In genomic region chr4:112509243-112510190, GRCh38 we compare ENCODE assay signal across 8 cellular contexts. TPM values are rescaled to one million over a fixed set of nuclear protein-coding genes. Genes with fewer than 3 reads are reported as not detected.
A peak's percentile ranks its signal among the peaks of the same experiment; 100 is the strongest.
DNase-seq lines count a peak whose midpoint lies in the region; ATAC-seq and TF ChIP-seq lines count a peak whose summit lies in the region.

No MANE protein-coding gene starts in this region.

- H3K27me3 ChIP-seq in endodermal cell (ENCODE audit: control insufficient read depth, insufficient read depth, low read length, poor library complexity, severe bottlenecking), result peaks cover 100% of the 10 kb centered on the region
- H3K27me3 ChIP-seq in skeletal muscle satellite cell (ENCODE audit: control insufficient read depth, insufficient read depth, low read length), result peaks cover 79% of the 10 kb centered on the region

- H3K36me3 ChIP-seq in endodermal cell (ENCODE audit: control insufficient read depth, insufficient read depth, low read length) (no peaks in the 10 kb centered on the region), skeletal muscle satellite cell (ENCODE audit: insufficient read depth, low read length) (no peaks in the 10 kb centered on the region)

- H3K9me3 ChIP-seq in endodermal cell (ENCODE audit: control insufficient read depth, low read length) (no peaks in the 10 kb centered on the region), skeletal muscle satellite cell (replicated peaks; ENCODE audit: low read length) (no peaks in the 10 kb centered on the region)

- no peaks in the 10 kb centered on the region for H3K9me3 Mint-ChIP-seq in endodermal cell

- WGBS in endodermal cell (ENCODE audit: insufficient coverage in 1 of 2, insufficient read length in 1 of 2), 2 experiments, result 0 to 3% methylated on average over 15 to 46 of the region's 47 CpGs

- H3K4me3 ChIP-seq in endodermal cell (ENCODE audit: low read length), result peak overlapping the region; percentile 38
- peak overlapping the region; percentile 28 for H3K4me3 ChIP-seq in skeletal muscle satellite cell (ENCODE audit: low read length)

- no peaks in the 10 kb centered on the region for H3K36me3 Mint-ChIP-seq in endodermal cell (ENCODE audit: low read depth)

- ATAC-seq in HG03196 (IDR thresholded peaks at IDR 0.05; ENCODE audit: unreplicated experiment) (no peak), GM21825 (IDR thresholded peaks at IDR 0.05; ENCODE audit: unreplicated experiment) (no peak)

- TF ChIP-seq CTCF in endodermal cell (conservative IDR thresholded peaks at IDR 0.05), result no peak

- H3K27ac ChIP-seq in endodermal cell (ENCODE audit: low read depth, low read length), result no peak overlapping the region

- H3K4me1 ChIP-seq in endodermal cell (ENCODE audit: control insufficient read depth, insufficient read depth, low read length), result peaks cover 5% of the 10 kb centered on the region
- H3K4me1 ChIP-seq in skeletal muscle satellite cell (ENCODE audit: control insufficient read depth, insufficient read depth, low read length), result peaks cover 11% of the 10 kb centered on the region

- peak overlapping the region; percentile 81 for H3K4me2 ChIP-seq in skeletal muscle satellite cell (ENCODE audit: low read length)

- H3K4me3 Mint-ChIP-seq in endodermal cell, result peak overlapping the region; percentile 17

- H3K4me1 Mint-ChIP-seq in endodermal cell, result peaks cover 22% of the 10 kb centered on the region

- H3K27ac Mint-ChIP-seq in endodermal cell, result no peak overlapping the region

- DNase-seq in NCI-H1436 (lab: John Stamatoyannopoulos, UW) (peak; percentile 19), NCI-H1436 treated with DMSO at 0.1 percent for 48 hours (lab: John Stamatoyannopoulos, UW) (no peak), NCI-H748 treated with DMSO at 0.1 percent for 48 hours (lab: John Stamatoyannopoulos, UW) (peak; percentile 12), endodermal cell (peak; percentile 78)
- DNase-seq in stimulated activated naive CD4-positive, alpha-beta T cell treated with Interleukin-2 at 50 U/mL for 16 hours (lab: John Stamatoyannopoulos, UW), result no peak

- no peak overlapping the region for H3K9ac ChIP-seq in endodermal cell (ENCODE audit: extremely low read depth, low read length, poor library complexity, severe bottlenecking)
- H3K9ac ChIP-seq in skeletal muscle satellite cell (ENCODE audit: low read depth, low read length), result no peak overlapping the region

- H3K27me3 Mint-ChIP-seq in endodermal cell (ENCODE audit: insufficient read depth), result peaks cover 98% of the 10 kb centered on the region

RNA-seq across cellular contexts. Expression of gene NEUROG2, which starts 6.5 kb away (rescaled TPM):
- total RNA-seq in endodermal cell, result under 1 TPM in 1 of 2 donors, not detected in 1; 0.11 TPM
- polyA plus RNA-seq in endodermal cell (2013, experiment 1 of 2), result 9.4 TPM
- 7.2 TPM for polyA plus RNA-seq in endodermal cell (2013, experiment 2 of 2)
- total RNA-seq in skeletal muscle satellite cell (2012; rRNA removed), result not detected in 2 replicates

Comparison
In these comparisons a context has a peak if more than half of its experiments do, and no peak if none do; other contexts are left out.
1. DNase-seq: peak in NCI-H1436 (single experiment), NCI-H748 treated with DMSO at 0.1 percent for 48 hours (single experiment) and endodermal cell (single experiment); none in NCI-H1436 treated with DMSO at 0.1 percent for 48 hours (single experiment) and stimulated activated naive CD4-positive, alpha-beta T cell treated with Interleukin-2 at 50 U/mL for 16 hours (single experiment).